Comparison of ENCODE assay signal across 3 cellular contexts in the genomic region with DNA sequence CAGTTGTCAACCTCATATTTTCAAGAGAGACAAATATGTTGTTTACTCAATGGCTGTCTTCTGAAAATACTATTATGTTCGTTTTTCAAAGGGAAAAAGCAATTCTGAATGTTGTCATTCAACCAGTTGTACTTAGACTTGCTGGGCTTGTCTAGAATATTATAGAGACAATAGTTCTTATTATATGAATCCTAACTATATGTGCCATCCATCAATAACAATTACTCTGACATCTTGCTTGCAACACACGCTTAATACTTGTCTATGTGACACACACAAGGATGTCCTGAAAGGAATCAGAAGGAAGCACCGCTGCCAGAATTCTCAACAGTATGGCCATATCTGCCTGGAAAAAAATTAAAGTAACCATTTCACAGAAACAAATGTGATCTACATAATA.
"Had no signal": no experiment of that assay in that cellular context is flagged by ENCODE, and none has a peak within 500 bp of the region (broad histone marks: within the 10 kb centered on the region; RNA-seq: fewer than 3 reads in every experiment).

No MANE protein-coding gene starts in this region.

- ATAC-seq: GM12878 had no signal

- H3K4me3 ChIP-seq: GM12878 had no signal

- DNase-seq: GDM1, GF-D8 had no signal
